Comparison of ENCODE assay signal across 8 cellular contexts in genomic region chrX:2325076-2325784, GRCh38.
DNase-seq lines count a peak whose midpoint lies in the region; ATAC-seq, FAIRE-seq and TF ChIP-seq lines count a peak whose summit lies in the region.

No MANE protein-coding gene starts in this region.

- H3K4me1 Mint-ChIP-seq in stimulated activated memory B cell treated with anti-CD40 and anti-IgM and Interleukin-4, amounts not matched to agents 10 μg/mL and 1 μg/mL and 100 μg/mL, for 72 hours, result peaks cover 19% of the 10 kb centered on the region

- no peaks in the 10 kb centered on the region for H3K9me3 ChIP-seq in keratinocyte (ENCODE audit: control insufficient read depth, low read depth, low read length)

- DNase-seq in AG10803 (ENCODE audit: low read depth) (peak; percentile 57), H7 (no peak), astrocyte of the spinal cord (ENCODE audit: low read depth, low spot score) (peak; percentile 90), keratinocyte (ENCODE audit: low read depth, low spot score) (no peak), H54 (ENCODE audit: insufficient read length, low spot score) (no peak), NCI-H1436 (lab: John Stamatoyannopoulos, UW) (no peak)

- H4K20me1 ChIP-seq in keratinocyte (ENCODE audit: control insufficient read depth, extremely low read depth, insufficient read depth, low read length), result no peaks in the 10 kb centered on the region

- peak overlapping the region; percentile 85 for H3K4me3 Mint-ChIP-seq in stimulated activated memory B cell treated with anti-CD40 and anti-IgM and Interleukin-4, amounts not matched to agents 10 μg/mL and 1 μg/mL and 100 μg/mL, for 72 hours

- H3K36me3 ChIP-seq in H7 (replicated peaks; ENCODE audit: control insufficient read depth, insufficient read depth, low read length), result no peaks in the 10 kb centered on the region
- H3K36me3 ChIP-seq in keratinocyte (ENCODE audit: control insufficient read depth in 2 of 2, extremely low read depth in 1 of 2, insufficient read depth in 2 of 2, low read length in 2 of 2), result no peaks in the 10 kb centered on the region

- in situ Hi-C loops in astrocyte of the spinal cord (cut with HindIII; ENCODE audit: low sequenced_read_pairs), result no loop called here

- peak overlapping the region; percentile 76 for H2AFZ ChIP-seq in keratinocyte (ENCODE audit: control insufficient read depth, low read length)

- H3K27me3 ChIP-seq in H7 (ENCODE audit: control insufficient read depth, insufficient read depth, low read length) (no peaks in the 10 kb centered on the region), keratinocyte (ENCODE audit: control insufficient read depth, extremely low read depth, insufficient read depth, low read length) (no peaks in the 10 kb centered on the region)

- H3K9ac ChIP-seq in keratinocyte (ENCODE audit: control insufficient read depth, extremely low read depth, insufficient read depth, low read length), result no peak overlapping the region

- dilution Hi-C loops in keratinocyte (cut with MboI; ENCODE audit: extremely low pct_ligation_motif_present, low sequenced_read_pairs), result no loop called here

- H3K27ac Mint-ChIP-seq in stimulated activated memory B cell treated with anti-CD40 and anti-IgM and Interleukin-4, amounts not matched to agents 10 μg/mL and 1 μg/mL and 100 μg/mL, for 72 hours, result peak overlapping the region; percentile 85

- no peak for FAIRE-seq in keratinocyte (lab: Jason Lieb, UNC)
- FAIRE-seq in H54 (lab: Jason Lieb, UNC), result no peak

- peaks cover 16% of the 10 kb centered on the region for H3K36me3 Mint-ChIP-seq in stimulated activated memory B cell treated with anti-CD40 and anti-IgM and Interleukin-4, amounts not matched to agents 10 μg/mL and 1 μg/mL and 100 μg/mL, for 72 hours

- H3K27me3 Mint-ChIP-seq in stimulated activated memory B cell treated with anti-CD40 and anti-IgM and Interleukin-4, amounts not matched to agents 10 μg/mL and 1 μg/mL and 100 μg/mL, for 72 hours, result no peaks in the 10 kb centered on the region

- TF ChIP-seq POLR2A in H54 (IDR thresholded peaks at IDR 0.05; ENCODE audit: low read depth, low read length), result no peak

- no peaks in the 10 kb centered on the region for H3K79me2 ChIP-seq in keratinocyte (ENCODE audit: control insufficient read depth, insufficient read depth, low read length)

- ATAC-seq in stimulated activated memory B cell treated with anti-CD40 and anti-IgM and Interleukin-4, amounts not matched to agents 10 μg/mL and 1 μg/mL and 100 μg/mL, for 72 hours, result peak; percentile 83
- no peak for ATAC-seq in HG02678 (IDR thresholded peaks at IDR 0.05; ENCODE audit: unreplicated experiment)

- H3K4me2 ChIP-seq in keratinocyte (ENCODE audit: control insufficient read depth, extremely low read depth, insufficient read depth, low read depth, low read length), result peak overlapping the region; percentile 31

- H3K9me3 Mint-ChIP-seq in stimulated activated memory B cell treated with anti-CD40 and anti-IgM and Interleukin-4, amounts not matched to agents 10 μg/mL and 1 μg/mL and 100 μg/mL, for 72 hours, result no peaks in the 10 kb centered on the region

- TF ChIP-seq CTCF in AG10803 (conservative IDR thresholded peaks at IDR 0.05; ENCODE audit: low read length) (no peak), astrocyte of the spinal cord (IDR thresholded peaks at IDR 0.05; ENCODE audit: low read depth, low read length) (no peak), keratinocyte (optimal IDR thresholded peaks at IDR 0.05 in 1 of 3, IDR thresholded peaks at IDR 0.05 in 1 of 3, conservative IDR thresholded peaks at IDR 0.05 in 1 of 3; ENCODE audit: extremely low read depth in 1 of 3, insufficient read depth in 2 of 3, low read length in 3 of 3) (no peak)

- no peak overlapping the region for H3K27ac ChIP-seq in keratinocyte (ENCODE audit: control insufficient read depth, insufficient read depth, low read length)

- H3K4me3 ChIP-seq in AG10803 (ENCODE audit: low read length) (no peak overlapping the region), H7 (ENCODE audit: insufficient read depth, low read depth, low read length) (peak overlapping the region; percentile 16; the same call in 1 of the 2 replicates), astrocyte of the spinal cord (ENCODE audit: low read depth, low read length) (peak overlapping the region; percentile 51), keratinocyte (ENCODE audit: control insufficient read depth in 2 of 3, extremely low read depth in 1 of 3, insufficient read depth in 2 of 3, low read depth in 1 of 3, low read length in 3 of 3) (peak overlapping the region in 1 of 3 experiments; percentile 36)

- no peaks in the 10 kb centered on the region for H3K9me1 ChIP-seq in keratinocyte (ENCODE audit: control insufficient read depth, extremely low read depth, insufficient read depth, low read length)

- no peaks in the 10 kb centered on the region for H3K4me1 ChIP-seq in keratinocyte (ENCODE audit: control insufficient read depth, extremely low read depth, insufficient read depth, low read length)

Comparison
In these comparisons a context has a peak if more than half of its experiments do, and no peak if none do; other contexts are left out.
1. DNase-seq: peak in AG10803 (single experiment) and astrocyte of the spinal cord (single experiment); none in H7 (single experiment), keratinocyte (single experiment), H54 (single experiment) and NCI-H1436 (single experiment).